In the genomic region with DNA sequence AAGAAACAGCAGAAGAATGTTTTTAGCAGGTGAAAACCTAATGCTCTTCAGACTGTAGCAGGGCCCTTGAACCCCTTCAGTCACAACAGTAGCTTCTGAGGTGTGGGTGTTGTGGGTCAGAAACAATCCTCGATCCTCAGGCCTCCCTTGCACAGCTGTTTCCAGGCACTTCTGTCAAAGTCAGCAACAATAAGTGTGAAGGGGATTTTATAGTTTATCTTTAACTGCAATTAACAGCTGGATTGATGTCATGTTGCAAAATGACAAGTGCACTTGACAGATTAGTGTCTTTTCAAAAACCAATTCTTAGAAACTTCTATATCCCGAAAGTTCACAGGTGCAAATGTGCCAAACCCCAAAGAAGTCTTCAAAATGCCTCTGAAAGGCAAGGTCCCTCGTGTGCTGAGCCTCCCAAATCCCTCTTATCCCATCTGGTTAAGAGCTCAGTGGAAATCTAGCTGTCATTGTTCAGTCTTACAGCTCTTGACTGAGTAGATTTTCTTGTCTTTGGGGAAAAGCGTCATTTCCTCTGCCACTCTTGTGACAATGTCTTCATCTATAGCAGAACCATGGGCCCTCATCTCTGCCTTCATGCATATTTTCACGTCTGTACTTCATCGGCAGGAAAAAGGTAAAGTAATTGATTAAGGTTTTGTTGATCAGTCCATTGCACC, we compare ENCODE assay signal across 29 cellular contexts. TPM values are rescaled to one million over a fixed set of nuclear protein-coding genes. Genes with fewer than 3 reads are reported as not detected.
"Had no signal": no experiment of that assay in that cellular context is flagged by ENCODE, and none has a peak within 500 bp of the region (broad histone marks: within the 10 kb centered on the region; RNA-seq: fewer than 3 reads in every experiment).

No MANE protein-coding gene starts in this region.

- H3K4me1 Mint-ChIP-seq: activated naive CD4-positive, alpha-beta T cell treated with anti-CD3 and anti-CD28 coated beads, Interleukin-2, amount 50 U/mL, for 24 hours had no signal

- H3K27ac Mint-ChIP-seq: activated CD4-positive, alpha-beta T cell treated with anti-CD3 and anti-CD28 coated beads, Interleukin-2, amount 10 ng/mL, durations not matched to agents 24 days and 14 days; activated CD8-positive, alpha-beta memory T cell treated with anti-CD3 and anti-CD28 coated beads, Interleukin-2, amount 10 ng/mL, durations not matched to agents 7 days and 5 days; activated naive CD4-positive, alpha-beta T cell treated with anti-CD3 and anti-CD28 coated beads, Interleukin-2, amount 50 U/mL, for 24 hours; activated naive CD8-positive, alpha-beta T cell treated with anti-CD3 and anti-CD28 coated beads, Interleukin-2, amount 50 U/mL, for 24 hours; activated T-cell treated with anti-CD3 and anti-CD28 coated beads, Interleukin-2, amount 50 U/mL, for 24 hours; activated T-helper 1 cell treated with anti-CD3 and anti-CD28 coated beads, Interleukin-12 subunit alpha, Interleukin-12 subunit beta, Interleukin-2, Interleukin-4 antibody, amounts not matched to agents 30 ng/mL and 10 ng/mL and 1 ng/mL, durations not matched to agents 14 hours and 24 hours and 36 hours; T-helper 1 cell treated with Interleukin-12 subunit alpha and Interleukin-12 subunit beta and Interleukin-4 antibody, amounts not matched to agents 30 μg/mL and 1 μg/mL, for 36 hours; WTC11 had no signal

- FAIRE-seq: bronchial epithelial cell had no signal

- H3K36me3 ChIP-seq: ascending aorta had no signal

- DNase-seq: activated CD4-positive, alpha-beta T cell treated with anti-CD3 and anti-CD28 coated beads, Interleukin-2, amount 10 ng/mL, durations not matched to agents 24 days and 14 days; activated CD4-positive, alpha-beta T cell treated with anti-CD3 and anti-CD28 coated beads, Interleukin-2, amount 50 U/mL, for 48 hours; activated CD4-positive, CD25-positive, alpha-beta regulatory T cell treated with anti-CD3 and anti-CD28 coated beads, Interleukin-2, amount 50 U/mL, for 72 hours; activated CD8-positive, alpha-beta memory T cell treated with anti-CD3 and anti-CD28 coated beads, Interleukin-2, amount 10 ng/mL, durations not matched to agents 7 days and 5 days; activated effector memory CD4-positive, alpha-beta T cell treated with Interleukin-2 at 50 U/mL for 16 hours; activated naive CD4-positive, alpha-beta T cell; activated naive CD8-positive, alpha-beta T cell treated with anti-CD3 and anti-CD28 coated beads, Interleukin-2, amount 50 U/mL, for 24 hours; activated T-cell treated with anti-CD3 and anti-CD28 coated beads, Interleukin-2, amount 50 U/mL, for 24 hours; amniotic stem cell; body of pancreas; central memory CD4-positive, alpha-beta T cell; NCI-H1048; NCI-H146; NCI-H187 treated with DMSO at 0.1 percent for 48 hours; NCI-H345; NCI-H510A; SHP77 had no signal

- H3K9me3 ChIP-seq: ascending aorta, body of pancreas had no signal

- H3K9me3 Mint-ChIP-seq: activated CD4-positive, alpha-beta T cell treated with anti-CD3 and anti-CD28 coated beads, Interleukin-2, amount 10 ng/mL, durations not matched to agents 24 days and 14 days; activated naive CD4-positive, alpha-beta T cell treated with anti-CD3 and anti-CD28 coated beads, Interleukin-2, amount 50 U/mL, for 24 hours; activated naive CD8-positive, alpha-beta T cell treated with anti-CD3 and anti-CD28 coated beads, Interleukin-2, amount 50 U/mL, for 24 hours; activated T-cell treated with anti-CD3 and anti-CD28 coated beads, Interleukin-2, amount 50 U/mL, for 24 hours; activated T-helper 1 cell treated with anti-CD3 and anti-CD28 coated beads, Interleukin-12 subunit alpha, Interleukin-12 subunit beta, Interleukin-2, Interleukin-4 antibody, amounts not matched to agents 30 ng/mL and 10 ng/mL and 1 ng/mL, durations not matched to agents 14 hours and 24 hours and 36 hours; T-helper 1 cell treated with Interleukin-12 subunit alpha and Interleukin-12 subunit beta and Interleukin-4 antibody, amounts not matched to agents 30 μg/mL and 1 μg/mL, for 36 hours; WTC11 had no signal

- H3K36me3 Mint-ChIP-seq: activated naive CD4-positive, alpha-beta T cell treated with anti-CD3 and anti-CD28 coated beads, Interleukin-2, amount 50 U/mL, for 24 hours; WTC11 had no signal

- H3K4me3 ChIP-seq: ascending aorta, body of pancreas, coronary artery had no signal

- H3K4me3 Mint-ChIP-seq: activated CD4-positive, alpha-beta T cell treated with anti-CD3 and anti-CD28 coated beads, Interleukin-2, amount 10 ng/mL, durations not matched to agents 24 days and 14 days; activated CD8-positive, alpha-beta memory T cell treated with anti-CD3 and anti-CD28 coated beads, Interleukin-2, amount 10 ng/mL, durations not matched to agents 7 days and 5 days; activated naive CD4-positive, alpha-beta T cell treated with anti-CD3 and anti-CD28 coated beads, Interleukin-2, amount 50 U/mL, for 24 hours; activated naive CD8-positive, alpha-beta T cell treated with anti-CD3 and anti-CD28 coated beads, Interleukin-2, amount 50 U/mL, for 24 hours; activated T-cell treated with anti-CD3 and anti-CD28 coated beads, Interleukin-2, amount 50 U/mL, for 24 hours; activated T-helper 1 cell treated with anti-CD3 and anti-CD28 coated beads, Interleukin-12 subunit alpha, Interleukin-12 subunit beta, Interleukin-2, Interleukin-4 antibody, amounts not matched to agents 30 ng/mL and 10 ng/mL and 1 ng/mL, durations not matched to agents 14 hours and 24 hours and 36 hours; T-helper 1 cell treated with Interleukin-12 subunit alpha and Interleukin-12 subunit beta and Interleukin-4 antibody, amounts not matched to agents 30 μg/mL and 1 μg/mL, for 36 hours; WTC11 had no signal

- H3K4me1 ChIP-seq: ascending aorta, body of pancreas had no signal

- H3K27ac ChIP-seq: ascending aorta, body of pancreas, coronary artery, RWPE1 had no signal

- ATAC-seq: activated CD8-positive, alpha-beta memory T cell treated with anti-CD3 and anti-CD28 coated beads, Interleukin-2, amount 10 ng/mL, durations not matched to agents 7 days and 5 days; activated naive CD8-positive, alpha-beta T cell treated with anti-CD3 and anti-CD28 coated beads, Interleukin-2, amount 50 U/mL, for 24 hours; body of pancreas; Panc1; WTC11 had no signal

- H3K27me3 ChIP-seq: ascending aorta, body of pancreas had no signal

RNA-seq across cellular contexts. Expression of a gene that starts 29.6 kb away (rescaled TPM):
- total RNA-seq: activated CD4-positive, alpha-beta T cell treated with anti-CD3 and anti-CD28 coated beads, Interleukin-2, amount 10 ng/mL, durations not matched to agents 24 days and 14 days; activated CD8-positive, alpha-beta memory T cell treated with anti-CD3 and anti-CD28 coated beads, Interleukin-2, amount 10 ng/mL, durations not matched to agents 7 days and 5 days; ascending aorta; body of pancreas; LHCN-M2; M059J; OCI-LY7 had no signal
